ENCODE assay signal across 8 cellular contexts in genomic region chr3:111668912-111669488, GRCh38. TPM values are rescaled to one million over a fixed set of nuclear protein-coding genes. Genes with fewer than 3 reads are reported as not detected.
DNase-seq lines count a peak whose midpoint lies in the region; ATAC-seq, FAIRE-seq and TF ChIP-seq lines count a peak whose summit lies in the region.

No MANE protein-coding gene starts in this region.

- H3K27ac Mint-ChIP-seq in activated T-helper 2 cell treated with anti-CD3 and anti-CD28 coated beads, Interferon-gamma antibody, Interleukin-2, Interleukin-4, amounts not matched to agents 10 μg/mL and 5 μg/mL and 100 μg/mL, durations not matched to agents 14 hours and 24 hours and 36 hours = peak overlapping the region; percentile 37

- peak; percentile 68 for TF ChIP-seq CTCF in AG09309 (IDR thresholded peaks at IDR 0.05; ENCODE audit: control insufficient read depth, insufficient read depth, low read depth, low read length, missing control alignments)

- peaks cover 39% of the 10 kb centered on the region for H3K36me3 Mint-ChIP-seq in activated T-helper 2 cell treated with anti-CD3 and anti-CD28 coated beads, Interferon-gamma antibody, Interleukin-2, Interleukin-4, amounts not matched to agents 10 μg/mL and 5 μg/mL and 100 μg/mL, durations not matched to agents 14 hours and 24 hours and 36 hours (ENCODE audit: low read depth)

- peaks cover 4% of the 10 kb centered on the region for H3K9me3 Mint-ChIP-seq in activated T-helper 2 cell treated with anti-CD3 and anti-CD28 coated beads, Interferon-gamma antibody, Interleukin-2, Interleukin-4, amounts not matched to agents 10 μg/mL and 5 μg/mL and 100 μg/mL, durations not matched to agents 14 hours and 24 hours and 36 hours

- TF ChIP-seq POLR2A in GM12892 (IDR thresholded peaks at IDR 0.05; ENCODE audit: low read depth, low read length) = no peak

- intact Hi-C loops in activated T-helper 2 cell treated with anti-CD3 and anti-CD28 coated beads, Interferon-gamma antibody, Interleukin-2, Interleukin-4, amounts not matched to agents 10 μg/mL and 5 μg/mL and 100 μg/mL, durations not matched to agents 14 hours and 24 hours and 36 hours (cut with micrococcal nuclease) = loop anchor here (1.0 to 10.0 kb wide), 9 partner anchors 21 to 854 kb away; no protein-coding TSS in a partner anchor
- intact Hi-C loops in Right ventricle myocardium superior (cut with DNase I) = loop anchor here (10.0 kb wide), 1 partner anchor 376 kb away; no protein-coding TSS in a partner anchor

- ATAC-seq in HG03196 (IDR thresholded peaks at IDR 0.05; ENCODE audit: unreplicated experiment) = peak; percentile 47
- ATAC-seq in Right ventricle myocardium superior (ENCODE audit: poor library complexity) = peak; percentile 93

- no peak overlapping the region for H3K4me3 ChIP-seq in AG09309 (ENCODE audit: control insufficient read depth, low read depth, low read length)

- DNase-seq in AG09309 (ENCODE audit: low read depth) = peak; percentile 55
- DNase-seq in GM12892 (ENCODE audit: insufficient read length) = no peak
- peak; percentile 58 for DNase-seq in NCI-H226
- no peak for DNase-seq in activated T-helper 2 cell treated with anti-CD3 and anti-CD28 coated beads, Interferon-gamma antibody, Interleukin-2, Interleukin-4, amounts not matched to agents 10 μg/mL and 5 μg/mL and 100 μg/mL, durations not matched to agents 14 hours and 24 hours and 36 hours (ENCODE audit: low spot score)
- DNase-seq in Right ventricle myocardium superior = no peak
- peak; percentile 78 for DNase-seq in renal cortical epithelial cell (ENCODE audit: low read depth)
- DNase-seq in activated CD4-positive, alpha-beta T cell treated with anti-CD3 and anti-CD28 coated beads, Interleukin-2, amount 50 U/mL, for 48 hours = no peak

- FAIRE-seq in GM12892 (lab: Jason Lieb, UNC) = peak; percentile 84

- peaks cover 64% of the 10 kb centered on the region for H3K4me1 Mint-ChIP-seq in activated T-helper 2 cell treated with anti-CD3 and anti-CD28 coated beads, Interferon-gamma antibody, Interleukin-2, Interleukin-4, amounts not matched to agents 10 μg/mL and 5 μg/mL and 100 μg/mL, durations not matched to agents 14 hours and 24 hours and 36 hours (ENCODE audit: low read depth)

- H3K27me3 Mint-ChIP-seq in activated T-helper 2 cell treated with anti-CD3 and anti-CD28 coated beads, Interferon-gamma antibody, Interleukin-2, Interleukin-4, amounts not matched to agents 10 μg/mL and 5 μg/mL and 100 μg/mL, durations not matched to agents 14 hours and 24 hours and 36 hours (ENCODE audit: low read depth) = no peaks in the 10 kb centered on the region

- H3K4me3 Mint-ChIP-seq in activated T-helper 2 cell treated with anti-CD3 and anti-CD28 coated beads, Interferon-gamma antibody, Interleukin-2, Interleukin-4, amounts not matched to agents 10 μg/mL and 5 μg/mL and 100 μg/mL, durations not matched to agents 14 hours and 24 hours and 36 hours (ENCODE audit: low read depth) = no peak overlapping the region

RNA-seq across cellular contexts. Expression of gene PLCXD2, which starts 5.5 kb away (rescaled TPM):
- polyA plus RNA-seq in GM12892 (2012; ENCODE audit: missing spikeins) = 0.87 TPM
- total RNA-seq in activated T-helper 2 cell treated with anti-CD3 and anti-CD28 coated beads, Interferon-gamma antibody, Interleukin-2, Interleukin-4, amounts not matched to agents 10 μg/mL and 5 μg/mL and 100 μg/mL, durations not matched to agents 14 hours and 24 hours and 36 hours = 6.3 and 6.4 TPM in 2 replicates
- total RNA-seq in Right ventricle myocardium superior (3.4 TPM), renal cortical epithelial cell (8.9 and 36.4 TPM in 2 replicates)

Comparison
In these comparisons a context has a peak if more than half of its experiments do, and no peak if none do; other contexts are left out.
1. DNase-seq: peak in AG09309 (single experiment), NCI-H226 (single experiment) and renal cortical epithelial cell (single experiment); none in GM12892 (single experiment), activated T-helper 2 cell treated with anti-CD3 and anti-CD28 coated beads, Interferon-gamma antibody, Interleukin-2, Interleukin-4, amounts not matched to agents 10 μg/mL and 5 μg/mL and 100 μg/mL, durations not matched to agents 14 hours and 24 hours and 36 hours (single experiment), Right ventricle myocardium superior (single experiment) and activated CD4-positive, alpha-beta T cell treated with anti-CD3 and anti-CD28 coated beads, Interleukin-2, amount 50 U/mL, for 48 hours (0 of 2).